Comparison of ENCODE assay signal across 3 cellular contexts in the genomic region with DNA sequence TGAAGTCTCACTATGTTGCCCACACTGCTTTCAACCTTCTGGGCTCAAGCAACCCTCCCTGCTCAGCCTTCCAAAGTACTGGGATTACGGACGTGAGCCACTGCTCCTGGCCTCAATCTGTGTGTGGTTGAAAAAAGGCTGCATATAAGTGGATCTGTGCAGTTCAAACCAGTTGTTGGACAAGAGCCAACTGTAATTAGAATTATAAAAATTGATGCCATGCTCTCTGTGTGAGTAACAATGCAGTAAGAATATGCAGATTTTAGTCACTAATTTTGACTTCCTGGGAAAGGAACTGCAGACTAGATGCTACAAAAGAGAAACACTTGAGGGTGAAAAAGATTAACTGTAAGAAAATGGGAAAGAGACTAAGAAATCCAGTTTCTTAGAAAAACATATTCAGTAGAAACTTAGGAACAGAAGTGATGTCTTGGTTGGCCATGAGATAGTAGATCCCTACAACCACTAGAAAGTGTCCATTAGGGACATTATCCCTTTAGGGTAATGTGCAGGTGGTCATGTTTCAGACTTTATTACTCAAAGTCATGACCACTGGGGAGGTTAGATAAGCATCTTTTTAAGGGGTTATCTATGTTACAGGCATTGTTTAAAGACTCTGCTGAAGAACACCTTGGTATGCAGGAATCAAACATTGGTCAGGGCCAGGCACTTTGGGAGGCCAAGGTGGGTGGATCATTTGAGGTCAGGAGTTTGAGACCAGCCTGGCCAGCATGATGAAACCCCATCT.
TF ChIP-seq lines count a peak whose summit lies in the region.

No MANE protein-coding gene starts in this region.

TF ChIP-seq in HEK293, 187 proteins besides CTCF, POLR2A, EP300 and RAD21:
- TF ChIP-seq GLI2 (tag by site-specific recombination; IDR thresholded peaks at IDR 0.05; ENCODE audit: borderline replicate concordance, low read depth), result no peak; the same call in 1 of the 2 replicates
- TF ChIP-seq ZNF544 (tag by site-specific recombination; IDR thresholded peaks at IDR 0.05), result no peak
- peak; percentile 6; the same call in 1 of the 2 replicates for TF ChIP-seq OSR2 (tag by site-specific recombination; IDR thresholded peaks at IDR 0.05)
- TF ChIP-seq ZNF366 (tag by site-specific recombination; conservative IDR thresholded peaks at IDR 0.05), result peak; percentile 16; the same call in 1 of the 2 replicates
- TF ChIP-seq, protein P1, sequence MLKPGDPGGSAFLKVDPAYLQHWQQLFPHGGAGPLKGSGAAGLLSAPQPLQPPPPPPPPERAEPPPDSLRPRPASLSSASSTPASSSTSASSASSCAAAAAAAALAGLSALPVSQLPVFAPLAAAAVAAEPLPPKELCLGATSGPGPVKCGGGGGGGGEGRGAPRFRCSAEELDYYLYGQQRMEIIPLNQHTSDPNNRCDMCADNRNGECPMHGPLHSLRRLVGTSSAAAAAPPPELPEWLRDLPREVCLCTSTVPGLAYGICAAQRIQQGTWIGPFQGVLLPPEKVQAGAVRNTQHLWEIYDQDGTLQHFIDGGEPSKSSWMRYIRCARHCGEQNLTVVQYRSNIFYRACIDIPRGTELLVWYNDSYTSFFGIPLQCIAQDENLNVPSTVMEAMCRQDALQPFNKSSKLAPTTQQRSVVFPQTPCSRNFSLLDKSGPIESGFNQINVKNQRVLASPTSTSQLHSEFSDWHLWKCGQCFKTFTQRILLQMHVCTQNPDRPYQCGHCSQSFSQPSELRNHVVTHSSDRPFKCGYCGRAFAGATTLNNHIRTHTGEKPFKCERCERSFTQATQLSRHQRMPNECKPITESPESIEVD (tag by site-specific recombination; IDR thresholded peaks at IDR 0.05), result peak; percentile 40; the same call in 1 of the 2 replicates
- peak; percentile 92 for TF ChIP-seq GLIS1 (tag by site-specific recombination; IDR thresholded peaks at IDR 0.05)
- TF ChIP-seq WT1 (tag by site-specific recombination; IDR thresholded peaks at IDR 0.05), result no peak
- TF ChIP-seq SETDB1 (IDR thresholded peaks at IDR 0.05; ENCODE audit: insufficient read length, low read length), result no peak
- no peak for TF ChIP-seq ZNF791 (tag by site-specific recombination; IDR thresholded peaks at IDR 0.05)
- no peak for TF ChIP-seq ZBTB17 (tag by site-specific recombination; IDR thresholded peaks at IDR 0.05)
- TF ChIP-seq ZNF184 (tag by site-specific recombination; IDR thresholded peaks at IDR 0.05), result no peak

TF ChIP-seq in WTC11, 78 proteins besides CTCF, POLR2A, EP300 and RAD21 (continues in another document):
- TF ChIP-seq, protein P2, sequence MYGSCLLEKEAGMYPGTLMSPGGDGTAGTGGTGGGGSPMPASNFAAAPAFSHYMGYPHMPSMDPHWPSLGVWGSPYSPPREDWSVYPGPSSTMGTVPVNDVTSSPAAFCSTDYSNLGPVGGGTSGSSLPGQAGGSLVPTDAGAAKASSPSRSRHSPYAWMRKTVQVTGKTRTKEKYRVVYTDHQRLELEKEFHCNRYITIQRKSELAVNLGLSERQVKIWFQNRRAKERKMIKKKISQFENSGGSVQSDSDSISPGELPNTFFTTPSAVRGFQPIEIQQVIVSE (CRISPR knock-in tag; IDR thresholded peaks at IDR 0.05; ENCODE audit: borderline replicate concordance), result no peak
- TF ChIP-seq ZNF317 (CRISPR knock-in tag; IDR thresholded peaks at IDR 0.05; ENCODE audit: borderline replicate concordance, low read depth), result no peak
- TF ChIP-seq E2F1 (CRISPR knock-in tag; IDR thresholded peaks at IDR 0.05), result no peak
- TF ChIP-seq MXD4 (CRISPR knock-in tag; IDR thresholded peaks at IDR 0.05; ENCODE audit: borderline replicate concordance), result no peak
- TF ChIP-seq CBFB (CRISPR knock-in tag; IDR thresholded peaks at IDR 0.05; ENCODE audit: low read depth), result no peak
- TF ChIP-seq, protein P3, sequence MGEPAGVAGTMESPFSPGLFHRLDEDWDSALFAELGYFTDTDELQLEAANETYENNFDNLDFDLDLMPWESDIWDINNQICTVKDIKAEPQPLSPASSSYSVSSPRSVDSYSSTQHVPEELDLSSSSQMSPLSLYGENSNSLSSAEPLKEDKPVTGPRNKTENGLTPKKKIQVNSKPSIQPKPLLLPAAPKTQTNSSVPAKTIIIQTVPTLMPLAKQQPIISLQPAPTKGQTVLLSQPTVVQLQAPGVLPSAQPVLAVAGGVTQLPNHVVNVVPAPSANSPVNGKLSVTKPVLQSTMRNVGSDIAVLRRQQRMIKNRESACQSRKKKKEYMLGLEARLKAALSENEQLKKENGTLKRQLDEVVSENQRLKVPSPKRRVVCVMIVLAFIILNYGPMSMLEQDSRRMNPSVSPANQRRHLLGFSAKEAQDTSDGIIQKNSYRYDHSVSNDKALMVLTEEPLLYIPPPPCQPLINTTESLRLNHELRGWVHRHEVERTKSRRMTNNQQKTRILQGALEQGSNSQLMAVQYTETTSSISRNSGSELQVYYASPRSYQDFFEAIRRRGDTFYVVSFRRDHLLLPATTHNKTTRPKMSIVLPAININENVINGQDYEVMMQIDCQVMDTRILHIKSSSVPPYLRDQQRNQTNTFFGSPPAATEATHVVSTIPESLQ (CRISPR knock-in tag; IDR thresholded peaks at IDR 0.05), result no peak
- TF ChIP-seq EMX1 (CRISPR knock-in tag; IDR thresholded peaks at IDR 0.05), result no peak
- TF ChIP-seq RELA (CRISPR knock-in tag; IDR thresholded peaks at IDR 0.05; ENCODE audit: borderline replicate concordance), result no peak
- TF ChIP-seq ZNF671 (CRISPR knock-in tag; IDR thresholded peaks at IDR 0.05), result no peak
- TF ChIP-seq ZNF396 (CRISPR knock-in tag; IDR thresholded peaks at IDR 0.05; ENCODE audit: borderline replicate concordance), result no peak
- TF ChIP-seq E2F5 (CRISPR knock-in tag; IDR thresholded peaks at IDR 0.05), result no peak
- TF ChIP-seq, protein P4, sequence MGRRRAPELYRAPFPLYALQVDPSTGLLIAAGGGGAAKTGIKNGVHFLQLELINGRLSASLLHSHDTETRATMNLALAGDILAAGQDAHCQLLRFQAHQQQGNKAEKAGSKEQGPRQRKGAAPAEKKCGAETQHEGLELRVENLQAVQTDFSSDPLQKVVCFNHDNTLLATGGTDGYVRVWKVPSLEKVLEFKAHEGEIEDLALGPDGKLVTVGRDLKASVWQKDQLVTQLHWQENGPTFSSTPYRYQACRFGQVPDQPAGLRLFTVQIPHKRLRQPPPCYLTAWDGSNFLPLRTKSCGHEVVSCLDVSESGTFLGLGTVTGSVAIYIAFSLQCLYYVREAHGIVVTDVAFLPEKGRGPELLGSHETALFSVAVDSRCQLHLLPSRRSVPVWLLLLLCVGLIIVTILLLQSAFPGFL (CRISPR knock-in tag; IDR thresholded peaks at IDR 0.05; ENCODE audit: borderline replicate concordance), result no peak

TF ChIP-seq in HepG2, 621 proteins besides CTCF, POLR2A, EP300 and RAD21:
- 0 out of 2 replicates have a peak, but pooled peaks have one; percentile 43 for TF ChIP-seq POLR2AphosphoS2 (IDR thresholded peaks at IDR 0.05; ENCODE audit: low read depth, low read length)
- TF ChIP-seq PATZ1 (CRISPR knock-in tag; IDR thresholded peaks at IDR 0.05), result no peak
- TF ChIP-seq ZMYM4 (CRISPR knock-in tag; IDR thresholded peaks at IDR 0.05), result no peak
- TF ChIP-seq ZNF17 (CRISPR knock-in tag; IDR thresholded peaks at IDR 0.05), result no peak
- TF ChIP-seq FOXC1 (CRISPR knock-in tag; IDR thresholded peaks at IDR 0.05; ENCODE audit: borderline replicate concordance), result no peak
- peak; percentile 3; the same call in 1 of the 2 replicates for TF ChIP-seq ZSCAN25 (CRISPR knock-in tag; IDR thresholded peaks at IDR 0.05)
